Comparison of ENCODE assay signal across 1 cellular context in genomic region chr3:95172144-95172543, GRCh38.
TF ChIP-seq lines count a peak whose summit lies in the region.

No MANE protein-coding gene starts in this region.

TF ChIP-seq in H1, 55 proteins besides CTCF, POLR2A, EP300 and RAD21 (continued from another document):
- no peak for TF ChIP-seq SUZ12 (IDR thresholded peaks at IDR 0.05; ENCODE audit: low read length)
- TF ChIP-seq HDAC6 (IDR thresholded peaks at IDR 0.05; ENCODE audit: low read depth, low read length), result no peak
